In genomic region chr1:1763657-1764621, GRCh38 we compare ENCODE assay signal across 9 cellular contexts. TPM values are rescaled to one million over a fixed set of nuclear protein-coding genes. Genes with fewer than 3 reads are reported as not detected.
DNase-seq lines count a peak whose midpoint lies in the region; ATAC-seq and TF ChIP-seq lines count a peak whose summit lies in the region.
"Had no signal": no experiment of that assay in that cellular context is flagged by ENCODE, and none has a peak within 500 bp of the region (broad histone marks: within the 10 kb centered on the region; RNA-seq: fewer than 3 reads in every experiment).

No MANE protein-coding gene starts in this region.

- no peak overlapping the region for H3K4me3 Mint-ChIP-seq in CD4-positive, alpha-beta T cell

- peaks cover 48% of the 10 kb centered on the region for H3K36me3 Mint-ChIP-seq in CD4-positive, alpha-beta T cell (ENCODE audit: low read depth)

- no peak overlapping the region for H3K27ac Mint-ChIP-seq in CD4-positive, alpha-beta T cell

- no peak overlapping the region for H3K27ac ChIP-seq in CD4-positive, alpha-beta T cell (ENCODE audit: low read depth, low read length)
- H3K27ac ChIP-seq in OCI-LY3 (ENCODE audit: low read length) (no peak overlapping the region), neutrophil (peak overlapping the region; percentile 88)
- H3K27ac ChIP-seq: KMS-11 had no signal

- peaks cover 5% of the 10 kb centered on the region for H3K4me1 Mint-ChIP-seq in CD4-positive, alpha-beta T cell (ENCODE audit: low read depth)

- H3K9ac ChIP-seq in OCI-LY3 (ENCODE audit: low read length): no peak overlapping the region
- H3K9ac ChIP-seq: KMS-11 had no signal

- no peaks in the 10 kb centered on the region for H3K9me3 Mint-ChIP-seq in CD4-positive, alpha-beta T cell

- no peak overlapping the region for H2AFZ ChIP-seq in OCI-LY3 (ENCODE audit: low read depth, low read length)

- ATAC-seq in CD4-positive, alpha-beta T cell (ENCODE audit: poor library complexity): peak; percentile 34
- ATAC-seq in GM21423 (IDR thresholded peaks at IDR 0.05; ENCODE audit: unreplicated experiment): no peak

- no peaks in the 10 kb centered on the region for H3K9me3 ChIP-seq in CD4-positive, alpha-beta T cell (ENCODE audit: control insufficient read depth, low read length)
- H3K9me3 ChIP-seq in OCI-LY3 (ENCODE audit: insufficient read depth, low read length) (no peaks in the 10 kb centered on the region), neutrophil (no peaks in the 10 kb centered on the region)

- H3K36me3 ChIP-seq in OCI-LY3 (replicated peaks; ENCODE audit: low read depth, low read length) (peaks cover 44% of the 10 kb centered on the region), neutrophil (peaks cover 96% of the 10 kb centered on the region)

- no peaks in the 10 kb centered on the region for H3K27me3 Mint-ChIP-seq in CD4-positive, alpha-beta T cell

- CTCF ChIA-PET in CD4-positive, alpha-beta T cell (lab: Charles Lee): no interaction called here

- no peaks in the 10 kb centered on the region for H3K4me1 ChIP-seq in OCI-LY3 (ENCODE audit: low read length)
- peaks cover 81 to 84% of the 10 kb centered on the region in 2 experiments for H3K4me1 ChIP-seq in neutrophil (ENCODE audit: control insufficient read depth in 1 of 2, insufficient read depth in 1 of 2, low read depth in 1 of 2, low read length in 1 of 2)

- no peak overlapping the region for H3K4me2 ChIP-seq in OCI-LY3 (ENCODE audit: low read length)
- H3K4me2 ChIP-seq: KMS-11 had no signal

- POLR2A ChIA-PET in CD4-positive, alpha-beta T cell (lab: Charles Lee): no interaction called here

- peaks cover 18% of the 10 kb centered on the region for H4K20me1 ChIP-seq in OCI-LY3 (ENCODE audit: insufficient read depth, low read length)

- H3K27me3 ChIP-seq in CD4-positive, alpha-beta T cell (ENCODE audit: control insufficient read depth, insufficient read depth, low read length): no peaks in the 10 kb centered on the region
- no peaks in the 10 kb centered on the region for H3K27me3 ChIP-seq in OCI-LY3 (ENCODE audit: low read depth, low read length)
- H3K27me3 ChIP-seq in neutrophil: no peaks in the 10 kb centered on the region

- H3K4me3 ChIP-seq in OCI-LY3 (ENCODE audit: low read length): no peak overlapping the region
- no peak overlapping the region for H3K4me3 ChIP-seq in fibroblast of mammary gland (ENCODE audit: control insufficient read depth, low read depth, low read length)
- peak overlapping the region; percentile 57 to 65 for H3K4me3 ChIP-seq in neutrophil (ENCODE audit: low read depth in 1 of 2, low read length in 1 of 2)

- TF ChIP-seq CTCF in CD4-positive, alpha-beta T cell (IDR thresholded peaks at IDR 0.05): no peak
- TF ChIP-seq CTCF in OCI-LY3 (IDR thresholded peaks at IDR 0.05; ENCODE audit: low read depth, low read length) (0 out of 2 replicates have a peak, but pooled peaks have one; percentile 7), fibroblast of mammary gland (conservative IDR thresholded peaks at IDR 0.05; ENCODE audit: control insufficient read depth, insufficient read depth, low read depth, low read length) (no peak), neutrophil (IDR thresholded peaks at IDR 0.05) (peak; percentile 77)

- intact Hi-C loops in CD4-positive, alpha-beta T cell (cut with DNase I, micrococcal nuclease): loop anchor here in 1 of 2 experiments (5.0 kb wide), 1 partner anchor 58 kb away; no protein-coding TSS in a partner anchor

- DNase-seq in CD4-positive, alpha-beta T cell: no peak
- DNase-seq in fibroblast of mammary gland (ENCODE audit: low read depth) (peak; percentile 57), OCI-M1 (lab: John Stamatoyannopoulos, UW) (no peak)
- DNase-seq in stimulated activated CD4-positive, alpha-beta T cell treated with anti-CD3 and anti-CD28 coated beads, Interleukin-15, amount 100 ng/mL, for 24 hours: no peak
- DNase-seq in activated naive CD4-positive, alpha-beta T cell treated with Interleukin-2 at 50 U/mL for 16 hours: no peak

- H3K79me2 ChIP-seq in OCI-LY3 (ENCODE audit: low read length): peaks cover 95% of the 10 kb centered on the region

RNA-seq across cellular contexts. Expression of gene NADK, which starts 14.3 kb away (rescaled TPM):
- total RNA-seq in CD4-positive, alpha-beta T cell: 10 to 100 TPM; 19.9 to 25.1 TPM

RNA-seq across cellular contexts. Expression of gene CDK11A, which starts 39.8 kb away (rescaled TPM):
- total RNA-seq in CD4-positive, alpha-beta T cell: 100 to 1,000 TPM; 206 to 217 TPM

Comparison
In these comparisons a context has a peak if more than half of its experiments do, and no peak if none do; other contexts are left out.
1. CTCF ChIP-seq: peak in OCI-LY3 (single experiment) and neutrophil (single experiment); none in CD4-positive, alpha-beta T cell (single experiment) and fibroblast of mammary gland (single experiment).
2. H3K4me3 ChIP-seq: peak in neutrophil (2 of 2); none in OCI-LY3 (single experiment) and fibroblast of mammary gland (single experiment).